ENCODE assay signal across 8 cellular contexts in the genomic region with DNA sequence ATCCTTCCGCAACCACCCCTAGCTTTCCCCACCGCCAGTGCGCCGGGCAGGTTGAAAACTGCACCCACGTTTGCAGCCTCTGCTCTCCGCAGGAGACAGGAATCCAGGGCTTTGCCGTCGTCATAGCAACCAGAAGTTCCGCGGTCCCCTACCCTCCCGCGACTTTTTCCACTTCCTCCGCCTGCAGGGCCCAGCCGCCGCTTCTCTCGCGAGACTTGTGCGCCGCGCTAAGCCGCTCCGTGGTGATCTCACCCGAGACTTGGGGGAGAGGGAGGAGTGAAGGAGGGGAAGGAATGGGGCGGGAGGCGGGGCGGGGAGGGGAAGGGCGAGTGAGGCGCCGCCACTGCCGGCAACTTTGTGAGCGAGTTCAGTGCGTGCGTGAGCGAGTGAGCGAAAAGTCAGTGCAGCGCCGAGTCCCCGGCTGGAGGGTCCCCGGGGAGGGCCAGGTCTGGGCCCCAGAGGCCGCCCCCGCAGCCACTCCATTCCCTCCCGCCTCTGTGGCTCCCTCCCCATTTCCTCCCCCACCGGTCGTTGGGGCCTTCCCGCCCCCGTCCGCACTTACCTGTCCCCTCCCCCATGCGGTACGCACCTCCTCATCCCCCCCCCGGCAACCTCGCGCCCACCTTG. TPM values are rescaled to one million over a fixed set of nuclear protein-coding genes. Genes with fewer than 3 reads are reported as not detected.
DNase-seq lines count a peak whose midpoint lies in the region; ATAC-seq, FAIRE-seq and TF ChIP-seq lines count a peak whose summit lies in the region.

A gene (plus strand): TSS at position 370 of the 627 bp plus-strand sequence.

- ATAC-seq in GM21786 (IDR thresholded peaks at IDR 0.05; ENCODE audit: unreplicated experiment) = peak; percentile 75
- peak; percentile 83 for ATAC-seq in activated T-cell treated with anti-CD3 and anti-CD28 coated beads, Interleukin-2, amount 50 U/mL, for 72 hours (replicated peaks in 1 of 2)

- peak within 1 kb of the TSS; percentile 75 for H3K27ac Mint-ChIP-seq in activated T-cell treated with anti-CD3 and anti-CD28 coated beads, Interleukin-2, amount 50 U/mL, for 72 hours

- peaks cover 7 to 34% (median 28%) of the 10 kb centered on the region in 4 donors for H3K4me1 ChIP-seq in esophagus muscularis mucosa

- peak; percentile 81 for TF ChIP-seq POLR2A in esophagus muscularis mucosa (IDR thresholded peaks at IDR 0.05; ENCODE audit: low read depth)

- H3K27me3 ChIP-seq in esophagus muscularis mucosa = no peaks in the 10 kb centered on the region

- H3K4me1 Mint-ChIP-seq in activated T-cell treated with anti-CD3 and anti-CD28 coated beads, Interleukin-2, amount 50 U/mL, for 72 hours (ENCODE audit: low read depth) = peaks cover 40% of the 10 kb centered on the region

- TF ChIP-seq CTCF in esophagus muscularis mucosa (IDR thresholded peaks at IDR 0.05) = no peak

- H3K36me3 ChIP-seq in KOPT-K1 (ENCODE audit: insufficient read depth, low read length) (no peaks in the 10 kb centered on the region), esophagus muscularis mucosa (no peaks in the 10 kb centered on the region)

- TF ChIP-seq EP300 in esophagus muscularis mucosa (IDR thresholded peaks at IDR 0.05) = no peak

- H3K27ac ChIP-seq in KOPT-K1 (ENCODE audit: low read depth, low read length, poor library complexity, severe bottlenecking) (peak within 1 kb of the TSS; percentile 83), esophagus muscularis mucosa (replicated peaks in 1 of 4) (peak within 1 kb of the TSS; percentile 99)

- no peaks in the 10 kb centered on the region for H3K9me3 Mint-ChIP-seq in activated T-cell treated with anti-CD3 and anti-CD28 coated beads, Interleukin-2, amount 50 U/mL, for 72 hours

- intact Hi-C loops in esophagus muscularis mucosa (cut with DNase I) = loop anchor here (5.0 kb wide), 3 partner anchors 82 to 432 kb away; no protein-coding TSS in a partner anchor

- no peaks in the 10 kb centered on the region for H3K27me3 Mint-ChIP-seq in activated T-cell treated with anti-CD3 and anti-CD28 coated beads, Interleukin-2, amount 50 U/mL, for 72 hours (ENCODE audit: low read depth)

- peaks cover 2 to 5% of the 10 kb centered on the region in 2 donors for H3K36me3 Mint-ChIP-seq in activated T-cell treated with anti-CD3 and anti-CD28 coated beads, Interleukin-2, amount 50 U/mL, for 72 hours (ENCODE audit: insufficient read depth in 2 of 2)

- peak within 1 kb of the TSS; percentile 88 to 96 for H3K4me3 Mint-ChIP-seq in activated T-cell treated with anti-CD3 and anti-CD28 coated beads, Interleukin-2, amount 50 U/mL, for 72 hours

- H3K9me3 ChIP-seq in KOPT-K1 (ENCODE audit: insufficient read depth, low read length, poor library complexity, severe bottlenecking) (no peaks in the 10 kb centered on the region), esophagus muscularis mucosa (no peaks in the 10 kb centered on the region)

- peak within 1 kb of the TSS; percentile 94 to 98 (median 96) for H3K4me3 ChIP-seq in esophagus muscularis mucosa

- DNase-seq in DMS79 (lab: John Stamatoyannopoulos, UW) = peak; percentile 99
- peak; percentile 90 for DNase-seq in RCC 7860 (ENCODE audit: low spot score)
- DNase-seq in activated T-cell treated with anti-CD3 and anti-CD28 coated beads, Interleukin-2, amount 50 U/mL, for 72 hours = peak; percentile 98
- peak; percentile 98 for DNase-seq in esophagus muscularis mucosa (ENCODE audit: extremely low spot score)
- DNase-seq in myocyte (ENCODE audit: low read depth) = peak; percentile 99
- DNase-seq in stimulated activated CD8-positive, alpha-beta memory T cell treated with anti-CD3 and anti-CD28 coated beads, Interleukin-7, amount 100 ng/mL, for 48 hours (ENCODE audit: extremely low read depth in 1 of 2, low read depth in 1 of 2) = peak; percentile 95 to 99

- no peak for FAIRE-seq in RCC 7860 (lab: Jason Lieb, UNC)

- 2% methylated on average over 34 of the region's 52 CpGs for WGBS in esophagus muscularis mucosa

RNA-seq across cellular contexts. Expression of the gene that starts here (rescaled TPM):
- 100 to 1,000 TPM in 1 of 2 donors, 10 to 100 TPM in 1; 89.7 to 126 TPM for total RNA-seq in activated T-cell treated with anti-CD3 and anti-CD28 coated beads, Interleukin-2, amount 50 U/mL, for 72 hours
- total RNA-seq in esophagus muscularis mucosa = 10 to 100 TPM; 35.3 to 45.3 (median 40.4) TPM
- total RNA-seq in myocyte = 15.0 and 16.2 TPM in 2 replicates
- 53.0 TPM for polyA plus RNA-seq in myocyte (2012)

Comparison
In these comparisons a context has a peak if more than half of its experiments do, and no peak if none do; other contexts are left out.
1. Peak in every context shown above with its lines: DNase-seq, ATAC-seq, H3K4me3 ChIP-seq and H3K27ac ChIP-seq.